8 cellular contexts compared by ENCODE assay signal in genomic region chrX:106611682-106612402, GRCh38. TPM values are rescaled to one million over a fixed set of nuclear protein-coding genes. Genes with fewer than 3 reads are reported as not detected.
DNase-seq lines count a peak whose midpoint lies in the region; ATAC-seq and TF ChIP-seq lines count a peak whose summit lies in the region.

Gene RADX, plus strand, starts transcription at chrX:106611978. Its CDS starts 103 bp downstream, at chrX:106612081.

- no peaks in the 10 kb centered on the region for H4K20me1 ChIP-seq in neural progenitor cell (ENCODE audit: low read depth)

- H3K9me3 ChIP-seq in CD4-positive, alpha-beta memory T cell (ENCODE audit: control insufficient read depth in 1 of 2, low read length in 2 of 2): no peaks in the 10 kb centered on the region
- no peaks in the 10 kb centered on the region for H3K9me3 ChIP-seq in neural progenitor cell (ENCODE audit: low read depth)
- H3K9me3 ChIP-seq in stomach: peaks cover 0 to 6% (median 0%) of the 10 kb centered on the region in 4 donors

- H3K79me2 ChIP-seq in neural progenitor cell (ENCODE audit: low read depth): no peaks in the 10 kb centered on the region

- DNase-seq in CD4-positive, alpha-beta memory T cell: peak; percentile 81 to 94 (median 89)
- DNase-seq in RKO (ENCODE audit: low spot score) (peak; percentile 84), foreskin keratinocyte (peak; percentile 32 to 58), neural progenitor cell (ENCODE audit: low spot score) (peak; percentile 93), stomach (peak; percentile 83)
- peak; percentile 94 for DNase-seq in activated effector memory CD4-positive, alpha-beta T cell treated with anti-CD3 and anti-CD28 coated beads, Interleukin-2, amount 50 U/mL, for 16 hours

- H3F3A ChIP-seq in neural progenitor cell (ENCODE audit: low read depth): no peaks in the 10 kb centered on the region

- peak within 1 kb of the TSS; percentile 66 to 73 for H3K4me3 ChIP-seq in CD4-positive, alpha-beta memory T cell (ENCODE audit: low read length in 2 of 2)
- H3K4me3 ChIP-seq in neural progenitor cell (peak within 1 kb of the TSS; percentile 57), stomach (peak within 1 kb of the TSS; percentile 44 to 60 (median 54))

- H3K36me3 ChIP-seq in CD4-positive, alpha-beta memory T cell (ENCODE audit: insufficient read depth, low read length): no peaks in the 10 kb centered on the region
- no peaks in the 10 kb centered on the region for H3K36me3 ChIP-seq in neural progenitor cell
- no peaks in the 10 kb centered on the region for H3K36me3 ChIP-seq in stomach

- peak within 1 kb of the TSS; percentile 92 to 99 (median 95) for H3K27ac Mint-ChIP-seq in CD4-positive, alpha-beta memory T cell
- H3K27ac Mint-ChIP-seq in neural progenitor cell: peak within 1 kb of the TSS; percentile 76

- no peaks in the 10 kb centered on the region for H3K27me3 Mint-ChIP-seq in CD4-positive, alpha-beta memory T cell
- no peaks in the 10 kb centered on the region for H3K27me3 Mint-ChIP-seq in neural progenitor cell (ENCODE audit: insufficient read depth, low read depth)

- intact Hi-C loops in CD4-positive, alpha-beta memory T cell (cut with micrococcal nuclease): loop anchor here (2.0 to 10.0 kb wide), 3 partner anchors 127 to 1479 kb away; partner anchors contain the start of genes ATG4A, PSMD10 and TBC1D8B
- intact Hi-C loops in stomach (cut with DNase I; ENCODE audit: low total_unique reads): no loop called here

- H3K4me2 ChIP-seq in neural progenitor cell: peak within 1 kb of the TSS; percentile 81

- TF ChIP-seq EP300 in stomach (IDR thresholded peaks at IDR 0.05): no peak

- H3K4me1 Mint-ChIP-seq in CD4-positive, alpha-beta memory T cell: peaks cover 14 to 40% (median 29%) of the 10 kb centered on the region in 4 donors
- H3K4me1 Mint-ChIP-seq in neural progenitor cell: peaks cover 35% of the 10 kb centered on the region

- CTCF ChIA-PET in CD4-positive, alpha-beta memory T cell (lab: Charles Lee; ENCODE audit: partially characterized antibody): interaction anchor here (1.2 kb wide), 1 partner anchor 131 kb away, joined by 4 read pairs; no protein-coding TSS in a partner anchor

- no peak for TF ChIP-seq CTCF in foreskin keratinocyte (conservative IDR thresholded peaks at IDR 0.05)
- TF ChIP-seq CTCF in neural progenitor cell (IDR thresholded peaks at IDR 0.05): no peak
- no peak for TF ChIP-seq CTCF in stomach (IDR thresholded peaks at IDR 0.05)

- H3K4me3 Mint-ChIP-seq in CD4-positive, alpha-beta memory T cell: peak within 1 kb of the TSS; percentile 84 to 96 (median 93)
- peak within 1 kb of the TSS; percentile 89 for H3K4me3 Mint-ChIP-seq in neural progenitor cell

- H3K9ac ChIP-seq in neural progenitor cell: no peak within 1 kb of the TSS

- TF ChIP-seq POLR2A in stomach (IDR thresholded peaks at IDR 0.05): no peak

- H3K36me3 Mint-ChIP-seq in CD4-positive, alpha-beta memory T cell: peaks cover 0 to 3% of the 10 kb centered on the region in 2 donors
- H3K36me3 Mint-ChIP-seq in neural progenitor cell: no peaks in the 10 kb centered on the region

- POLR2A ChIA-PET in CD4-positive, alpha-beta memory T cell (lab: Charles Lee; ENCODE audit: partially characterized antibody): interaction anchor here (0.7 to 1.1 kb wide), 4 partner anchors 89 to 1407 kb away, joined by 3 read pairs; partner anchors contain the start of gene PRPS1

- H2AFZ ChIP-seq in neural progenitor cell (replicated peaks): peak within 1 kb of the TSS; percentile 85

- H3K9me3 Mint-ChIP-seq in CD4-positive, alpha-beta memory T cell: peaks cover 0 to 3% (median 0%) of the 10 kb centered on the region in 8 donors
- no peaks in the 10 kb centered on the region for H3K9me3 Mint-ChIP-seq in neural progenitor cell

- peak; percentile 98 for ATAC-seq in GM19452 (IDR thresholded peaks at IDR 0.05; ENCODE audit: unreplicated experiment)
- peak; percentile 96 for ATAC-seq in HG03558 (IDR thresholded peaks at IDR 0.05; ENCODE audit: extremely low read depth, unreplicated experiment)
- peak; percentile 98 for ATAC-seq in foreskin keratinocyte

- peak within 1 kb of the TSS; percentile 81 for H3K27ac ChIP-seq in CD4-positive, alpha-beta memory T cell (ENCODE audit: low read depth, low read length)
- H3K27ac ChIP-seq in foreskin keratinocyte: no peak within 1 kb of the TSS
- H3K27ac ChIP-seq in neural progenitor cell: no peak within 1 kb of the TSS
- peak within 1 kb of the TSS; percentile 27 to 64 (median 46) for H3K27ac ChIP-seq in stomach

- peaks cover 25% of the 10 kb centered on the region for H3K4me1 ChIP-seq in CD4-positive, alpha-beta memory T cell (ENCODE audit: insufficient read depth, low read length)
- H3K4me1 ChIP-seq in foreskin keratinocyte (no peaks in the 10 kb centered on the region), neural progenitor cell (no peaks in the 10 kb centered on the region), stomach (peaks cover 0 to 6% (median 0%) of the 10 kb centered on the region in 4 donors)

- no peaks in the 10 kb centered on the region for H3K27me3 ChIP-seq in CD4-positive, alpha-beta memory T cell (ENCODE audit: insufficient read depth, low read length)
- H3K27me3 ChIP-seq in foreskin keratinocyte: no peaks in the 10 kb centered on the region
- peaks cover 41% of the 10 kb centered on the region for H3K27me3 ChIP-seq in neural progenitor cell
- peaks cover 0 to 9% (median 0%) of the 10 kb centered on the region in 3 donors for H3K27me3 ChIP-seq in stomach

- WGBS in stomach, 5 donors: 0 to 37% (median 6%) methylated on average over 10 to 46 of the region's 46 CpGs

RNA-seq across cellular contexts. Expression of gene RADX, which starts in this region (rescaled TPM):
- total RNA-seq in CD4-positive, alpha-beta memory T cell: 10 to 100 TPM; 15.6 to 16.2 TPM
- 1 to 10 TPM; 2.4 to 5.2 TPM for polyA plus RNA-seq in CD4-positive, alpha-beta memory T cell
- 2.9 and 3.7 TPM in 2 replicates for total RNA-seq in foreskin keratinocyte
- 1.1 and 1.4 TPM in 2 replicates for polyA plus RNA-seq in foreskin keratinocyte
- total RNA-seq in neural progenitor cell (ENCODE audit: low replicate concordance): 10.5 and 14.2 TPM in 2 replicates
- total RNA-seq in stomach: 1 to 10 TPM in 4 of 5 donors, under 1 TPM in 1; 0.29 to 4.8 (median 1.8) TPM
- 1 to 10 TPM in 2 of 3 donors, under 1 TPM in 1; 0.68 to 2.7 (median 1.5) TPM for polyA plus RNA-seq in stomach

Comparison
In these comparisons a context has a peak if more than half of its experiments do, and no peak if none do; other contexts are left out.
1. H3K27ac ChIP-seq: peak in CD4-positive, alpha-beta memory T cell (single experiment) and stomach (5 of 5); none in foreskin keratinocyte (single experiment) and neural progenitor cell (single experiment).
2. Peak in every context shown above with its lines, with median percentiles within 50 percentile points of each other: DNase-seq, H3K4me3 ChIP-seq and ATAC-seq.